Comparison of ENCODE assay signal across 34 cellular contexts in the genomic region with DNA sequence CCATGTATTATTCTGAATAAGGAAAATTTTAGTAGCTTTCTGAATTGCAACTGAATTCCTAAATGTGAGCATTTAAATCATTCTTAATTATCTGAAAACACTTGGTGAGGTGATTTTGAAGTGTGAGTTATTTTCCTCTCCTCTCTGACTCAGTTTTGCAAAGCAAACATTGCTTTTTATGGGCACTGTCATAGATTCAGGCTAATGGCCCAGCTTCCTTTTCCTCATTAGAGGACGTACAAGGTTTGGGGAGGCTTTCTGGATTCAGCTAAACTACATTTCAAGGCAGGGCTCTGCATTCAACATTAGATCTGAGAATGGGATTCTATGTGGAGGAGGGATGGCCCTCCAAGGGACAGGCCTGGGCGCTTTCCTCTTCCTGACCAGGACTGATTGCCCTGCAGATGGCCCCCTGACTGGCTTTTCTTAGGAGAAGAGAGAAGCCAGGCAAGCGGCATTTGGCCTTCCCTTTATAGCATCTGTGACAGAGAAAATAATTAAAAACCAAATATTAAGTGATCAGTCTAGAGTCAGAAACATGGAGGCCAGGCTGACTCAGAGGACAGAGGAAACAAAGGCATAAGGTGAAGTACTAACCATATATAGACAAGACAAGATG. TPM values are rescaled to one million over a fixed set of nuclear protein-coding genes. Genes with fewer than 3 reads are reported as not detected.
DNase-seq lines count a peak whose midpoint lies in the region; ATAC-seq, FAIRE-seq and TF ChIP-seq lines count a peak whose summit lies in the region.
"Had no signal": no experiment of that assay in that cellular context is flagged by ENCODE, and none has a peak within 500 bp of the region (broad histone marks: within the 10 kb centered on the region; RNA-seq: fewer than 3 reads in every experiment).

No MANE protein-coding gene starts in this region.

- H3K27me3 Mint-ChIP-seq in effector memory CD8-positive, alpha-beta T cell: peaks cover 8 to 24% of the 10 kb centered on the region in 2 donors

- H2AFZ ChIP-seq in neuronal stem cell (ENCODE audit: low read length): peak overlapping the region; percentile 46

- no peak overlapping the region for H2AK5ac ChIP-seq in neuronal stem cell (ENCODE audit: low read depth, low read length)

- no peak for ATAC-seq in effector memory CD8-positive, alpha-beta T cell (replicated peaks)
- no peak for ATAC-seq in HG02588 (IDR thresholded peaks at IDR 0.05; ENCODE audit: unreplicated experiment)
- ATAC-seq: activated CD8-positive, alpha-beta T cell treated with anti-CD3 and anti-CD28 coated beads, Interleukin-2, amount 10 ng/mL, durations not matched to agents 7 days and 5 days; activated naive CD8-positive, alpha-beta T cell treated with anti-CD3 and anti-CD28 coated beads, Interleukin-2, amount 50 U/mL, for 24 hours; body of pancreas; K562; sciatic nerve; stimulated activated naive CD8-positive, alpha-beta T cell treated with anti-CD3 and anti-CD28 coated beads, Interleukin-15, amount 100 ng/mL, for 72 hours had no signal

- no CpG with 5 or more reads among the region's 3 CpGs for WGBS in neuronal stem cell (ENCODE audit: extremely low coverage in 2 of 2, insufficient read length in 2 of 2, insufficient replicate concordance in 1 of 2), 2 donors

- no peak overlapping the region for H3K9ac ChIP-seq in neuronal stem cell (ENCODE audit: low read depth, low read length, poor library complexity)

- H3K27ac ChIP-seq in neuronal stem cell (replicated peaks; ENCODE audit: low read length): no peak overlapping the region
- H3K27ac ChIP-seq: body of pancreas, esophagus muscularis mucosa, transverse colon had no signal

- H3K4me1 ChIP-seq in neuronal stem cell (ENCODE audit: control insufficient read depth in 2 of 2, insufficient read depth in 1 of 2, low read depth in 1 of 2, low read length in 2 of 2): peaks cover 0 to 4% of the 10 kb centered on the region in 2 donors
- H3K4me1 ChIP-seq: body of pancreas had no signal

- no peak overlapping the region for H2BK120ac ChIP-seq in neuronal stem cell (ENCODE audit: low read depth, low read length)

- no peaks in the 10 kb centered on the region for H3K36me3 Mint-ChIP-seq in effector memory CD8-positive, alpha-beta T cell (ENCODE audit: insufficient read depth)

- H3K4me1 Mint-ChIP-seq in effector memory CD8-positive, alpha-beta T cell (ENCODE audit: low read depth in 2 of 2): no peaks in the 10 kb centered on the region
- H3K4me1 Mint-ChIP-seq: activated naive CD8-positive, alpha-beta T cell treated with anti-CD3 and anti-CD28 coated beads, Interleukin-2, amount 50 U/mL, for 24 hours; stimulated activated naive CD8-positive, alpha-beta T cell treated with anti-CD3 and anti-CD28 coated beads, Interleukin-15, amount 100 ng/mL, for 72 hours had no signal

- H3K9me3 ChIP-seq in neuronal stem cell (replicated peaks in 1 of 2; ENCODE audit: control insufficient read depth in 2 of 2, insufficient read depth in 1 of 2, low read depth in 1 of 2, low read length in 2 of 2): no peaks in the 10 kb centered on the region
- H3K9me3 ChIP-seq: body of pancreas, esophagus muscularis mucosa, transverse colon had no signal

- no peaks in the 10 kb centered on the region for H3K27me3 ChIP-seq in neuronal stem cell (ENCODE audit: control insufficient read depth in 3 of 3, insufficient read depth in 3 of 3, low read depth in 1 of 3, low read length in 3 of 3)
- H3K27me3 ChIP-seq: body of pancreas, esophagus muscularis mucosa, transverse colon had no signal

- no peak for TF ChIP-seq POLR2A in GM12891 (IDR thresholded peaks at IDR 0.05; ENCODE audit: low read depth, low read length)

- H3K27ac Mint-ChIP-seq in effector memory CD8-positive, alpha-beta T cell: no peak overlapping the region
- H3K27ac Mint-ChIP-seq: activated CD8-positive, alpha-beta T cell treated with anti-CD3 and anti-CD28 coated beads, Interleukin-2, amount 10 ng/mL, durations not matched to agents 7 days and 5 days; activated naive CD8-positive, alpha-beta T cell treated with anti-CD3 and anti-CD28 coated beads, Interleukin-2, amount 50 U/mL, for 24 hours; stimulated activated naive CD8-positive, alpha-beta T cell treated with anti-CD3 and anti-CD28 coated beads, Interleukin-15, amount 100 ng/mL, for 72 hours had no signal

- H2BK5ac ChIP-seq in neuronal stem cell (ENCODE audit: low read length): no peak overlapping the region

- no peak overlapping the region for H3K18ac ChIP-seq in neuronal stem cell (ENCODE audit: low read length)

- no peak overlapping the region for H3K14ac ChIP-seq in neuronal stem cell (ENCODE audit: low read length)

- peak; percentile 44 for DNase-seq in DMS153 (lab: John Stamatoyannopoulos, UW)
- DNase-seq in M059J (ENCODE audit: low read depth): peak; percentile 4
- peak; percentile 27 for DNase-seq in cerebellum (ENCODE audit: low spot score)
- DNase-seq in neuronal stem cell (ENCODE audit: low spot score): no peak
- DNase-seq in GM12891 (ENCODE audit: insufficient read length, low spot score): no peak
- no peak for DNase-seq in effector memory CD8-positive, alpha-beta T cell
- no peak for DNase-seq in ureter (ENCODE audit: low spot score)
- DNase-seq: activated CD8-positive, alpha-beta T cell treated with anti-CD3 and anti-CD28 coated beads, Interleukin-2, amount 10 ng/mL, durations not matched to agents 7 days and 5 days; activated gamma-delta T cell treated with Interleukin-2 at 50 U/mL for 16 hours; activated naive CD8-positive, alpha-beta T cell treated with anti-CD3 and anti-CD28 coated beads, Interleukin-2, amount 50 U/mL, for 24 hours; activated T-cell treated with anti-CD3 and anti-CD28 coated beads for 4 hours; body of pancreas; COR-L47; effector memory CD4-positive, alpha-beta T cell; GOT3; hippocampal formation; islet precursor cell; NCI-H146; posterior cingulate gyrus; stimulated activated CD4-positive, alpha-beta T cell treated with anti-CD3 and anti-CD28 coated beads, Interleukin-15, amount 100 ng/mL, for 24 hours; stimulated activated naive CD8-positive, alpha-beta T cell treated with anti-CD3 and anti-CD28 coated beads, Interleukin-15, amount 100 ng/mL, for 72 hours; T-helper 1 cell; transverse colon had no signal

- no peak overlapping the region for H4K91ac ChIP-seq in neuronal stem cell (ENCODE audit: low read depth, low read length, poor library complexity)

- no peaks in the 10 kb centered on the region for H3K36me3 ChIP-seq in neuronal stem cell (replicated peaks in 1 of 2; ENCODE audit: control insufficient read depth in 2 of 2, insufficient read depth in 2 of 2, low read length in 2 of 2)
- H3K36me3 ChIP-seq: esophagus muscularis mucosa, transverse colon had no signal

- H3K4ac ChIP-seq in neuronal stem cell (ENCODE audit: low read length): no peak overlapping the region

- no peak overlapping the region for H3K4me3 ChIP-seq in neuronal stem cell (ENCODE audit: low read length in 2 of 2)
- H3K4me3 ChIP-seq: body of pancreas, esophagus muscularis mucosa, K562, transverse colon had no signal

- H3K23ac ChIP-seq in neuronal stem cell (ENCODE audit: low read depth, low read length, poor library complexity): no peak overlapping the region

- FAIRE-seq in GM12891 (lab: Jason Lieb, UNC): no peak
- FAIRE-seq: colon, frontal cortex, K562 had no signal

- H3K79me1 ChIP-seq in neuronal stem cell (ENCODE audit: low read depth, low read length): no peaks in the 10 kb centered on the region

- no peak overlapping the region for H3K4me2 ChIP-seq in neuronal stem cell (ENCODE audit: insufficient read depth, low read length, poor library complexity, severe bottlenecking)

- H2BK15ac ChIP-seq in neuronal stem cell (ENCODE audit: low read length): no peak overlapping the region

- H3K4me3 Mint-ChIP-seq in effector memory CD8-positive, alpha-beta T cell: no peak overlapping the region
- H3K4me3 Mint-ChIP-seq: activated CD8-positive, alpha-beta T cell treated with anti-CD3 and anti-CD28 coated beads, Interleukin-2, amount 10 ng/mL, durations not matched to agents 7 days and 5 days; activated naive CD8-positive, alpha-beta T cell treated with anti-CD3 and anti-CD28 coated beads, Interleukin-2, amount 50 U/mL, for 24 hours; nephron; stimulated activated naive CD8-positive, alpha-beta T cell treated with anti-CD3 and anti-CD28 coated beads, Interleukin-15, amount 100 ng/mL, for 72 hours had no signal

- no peak overlapping the region for H4K8ac ChIP-seq in neuronal stem cell (ENCODE audit: low read depth, low read length)

- no peaks in the 10 kb centered on the region for H3K9me3 Mint-ChIP-seq in effector memory CD8-positive, alpha-beta T cell
- H3K9me3 Mint-ChIP-seq: activated naive CD8-positive, alpha-beta T cell treated with anti-CD3 and anti-CD28 coated beads, Interleukin-2, amount 50 U/mL, for 24 hours; nephron; stimulated activated naive CD8-positive, alpha-beta T cell treated with anti-CD3 and anti-CD28 coated beads, Interleukin-15, amount 100 ng/mL, for 72 hours had no signal

- no peak overlapping the region for H2BK12ac ChIP-seq in neuronal stem cell (ENCODE audit: low read length)

TF ChIP-seq in GM12891, 5 proteins besides CTCF, POLR2A, EP300 and RAD21:
- TF ChIP-seq POU2F2 (IDR thresholded peaks at IDR 0.05; ENCODE audit: low read depth, low read length): no peak
- no peak for TF ChIP-seq TAF1 (IDR thresholded peaks at IDR 0.05; ENCODE audit: low read depth, low read length)

RNA-seq across cellular contexts. Expression of a gene that starts 53.0 kb away (rescaled TPM):
- 0.07 TPM in 1 of 2 replicates, not detected in the other for total RNA-seq in M059J (2014; rRNA removed; shearing (Covaris generic))
- total RNA-seq in cerebellum (46.9 TPM), ureter (8.3 TPM)
- polyA plus RNA-seq in neuronal stem cell (2013, experiment 1 of 2): 0.70 TPM
- polyA plus RNA-seq in neuronal stem cell (2013, experiment 2 of 2): 0.76 TPM
- polyA plus RNA-seq in GM12891 (2012; ENCODE audit: low read depth, missing spikeins): 0.01 TPM
- total RNA-seq: activated CD8-positive, alpha-beta T cell treated with anti-CD3 and anti-CD28 coated beads, Interleukin-2, amount 10 ng/mL, durations not matched to agents 7 days and 5 days; HT-29; K562; mononuclear cell; RPMI7951 had no signal
- polyA plus RNA-seq: BJ had no signal

Comparison
In these comparisons a context has a peak if more than half of its experiments do, and no peak if none do; other contexts are left out.
1. DNase-seq: peak in DMS153 (single experiment), M059J (single experiment) and cerebellum (single experiment); none in neuronal stem cell (single experiment), GM12891 (single experiment), effector memory CD8-positive, alpha-beta T cell (0 of 3) and ureter (single experiment).